ENCODE assay signal across 1 cellular context in genomic region chr20:31691646-31692275, GRCh38.
TF ChIP-seq lines count a peak whose summit lies in the region.

No MANE protein-coding gene starts in this region.

TF ChIP-seq in HepG2, 621 proteins besides CTCF, POLR2A, EP300 and RAD21:
- peak; percentile 44; the same call in 1 of the 2 replicates for TF ChIP-seq POLR2G (IDR thresholded peaks at IDR 0.05; ENCODE audit: low read depth, low read length)
- TF ChIP-seq STAT6 (CRISPR knock-in tag; IDR thresholded peaks at IDR 0.05; ENCODE audit: borderline replicate concordance) = no peak
- TF ChIP-seq ZC3H13 (CRISPR knock-in tag; IDR thresholded peaks at IDR 0.05) = 0 out of 2 replicates have a peak, but pooled peaks have one; percentile 54
- no peak for TF ChIP-seq GTF3A (CRISPR knock-in tag; conservative IDR thresholded peaks at IDR 0.05)
- TF ChIP-seq SKI (IDR thresholded peaks at IDR 0.05; ENCODE audit: partially characterized antibody) = no peak
- no peak for TF ChIP-seq ZNF740 (CRISPR knock-in tag; IDR thresholded peaks at IDR 0.05)
- no peak for TF ChIP-seq ZMYM2 (CRISPR knock-in tag; IDR thresholded peaks at IDR 0.05)
- TF ChIP-seq ZNF275 (CRISPR knock-in tag; IDR thresholded peaks at IDR 0.05; ENCODE audit: borderline replicate concordance) = no peak
- TF ChIP-seq JUNB (CRISPR knock-in tag; IDR thresholded peaks at IDR 0.05; ENCODE audit: borderline replicate concordance) = no peak
- TF ChIP-seq SSRP1 (CRISPR knock-in tag; IDR thresholded peaks at IDR 0.05) = no peak
- TF ChIP-seq DR1 (CRISPR knock-in tag; IDR thresholded peaks at IDR 0.05) = no peak
- TF ChIP-seq TBX2 (CRISPR knock-in tag; IDR thresholded peaks at IDR 0.05; ENCODE audit: borderline replicate concordance) = 0 out of 2 replicates have a peak, but pooled peaks have one; percentile 12
- TF ChIP-seq KDM3A (CRISPR knock-in tag; IDR thresholded peaks at IDR 0.05; ENCODE audit: low read depth) = no peak
- TF ChIP-seq SP5 (CRISPR knock-in tag; IDR thresholded peaks at IDR 0.05; ENCODE audit: borderline replicate concordance, low read depth) = no peak
- no peak for TF ChIP-seq ELF4 (CRISPR knock-in tag; IDR thresholded peaks at IDR 0.05; ENCODE audit: borderline replicate concordance)
- TF ChIP-seq CHD4 (IDR thresholded peaks at IDR 0.05; ENCODE audit: borderline replicate concordance, low read length) = no peak
- TF ChIP-seq FOXM1 (CRISPR knock-in tag; IDR thresholded peaks at IDR 0.05) = no peak
- no peak for TF ChIP-seq ZNF512 (CRISPR knock-in tag; IDR thresholded peaks at IDR 0.05)
- no peak for TF ChIP-seq FOXK2 (IDR thresholded peaks at IDR 0.05)
- no peak for TF ChIP-seq PTBP1 (IDR thresholded peaks at IDR 0.05; ENCODE audit: low read depth, low read length, poor library complexity, severe bottlenecking)
- no peak for TF ChIP-seq ZNF382 (CRISPR knock-in tag; IDR thresholded peaks at IDR 0.05; ENCODE audit: borderline replicate concordance)
- TF ChIP-seq ZNF30 (CRISPR knock-in tag; IDR thresholded peaks at IDR 0.05) = no peak
- TF ChIP-seq ATF4 (CRISPR knock-in tag; IDR thresholded peaks at IDR 0.05) = no peak
- no peak for TF ChIP-seq ZNF446 (CRISPR knock-in tag; IDR thresholded peaks at IDR 0.05)
- no peak for TF ChIP-seq TFAP4 (IDR thresholded peaks at IDR 0.05; ENCODE audit: borderline replicate concordance, low read depth)
- no peak for TF ChIP-seq ZNF431 (CRISPR knock-in tag; IDR thresholded peaks at IDR 0.05; ENCODE audit: borderline replicate concordance, low read depth)
- TF ChIP-seq NR2F1 (CRISPR knock-in tag; IDR thresholded peaks at IDR 0.05) = no peak
- TF ChIP-seq PBX2 (CRISPR knock-in tag; IDR thresholded peaks at IDR 0.05) = no peak
- no peak for TF ChIP-seq KLF11 (CRISPR knock-in tag; IDR thresholded peaks at IDR 0.05)
- TF ChIP-seq ZNF274 (CRISPR knock-in tag; IDR thresholded peaks at IDR 0.05) = no peak
- no peak for TF ChIP-seq NONO (IDR thresholded peaks at IDR 0.05)
- TF ChIP-seq NONO (CRISPR knock-in tag; conservative IDR thresholded peaks at IDR 0.05) = 0 out of 2 replicates have a peak, but pooled peaks have one; percentile 23
- TF ChIP-seq PITX1 (CRISPR knock-in tag; IDR thresholded peaks at IDR 0.05) = peak; percentile 38; the same call in 1 of the 2 replicates
- TF ChIP-seq RBM22 (optimal IDR thresholded peaks at IDR 0.05; ENCODE audit: low read length) = peak; percentile 97
